Comparison of ENCODE assay signal across 8 cellular contexts in the genomic region with DNA sequence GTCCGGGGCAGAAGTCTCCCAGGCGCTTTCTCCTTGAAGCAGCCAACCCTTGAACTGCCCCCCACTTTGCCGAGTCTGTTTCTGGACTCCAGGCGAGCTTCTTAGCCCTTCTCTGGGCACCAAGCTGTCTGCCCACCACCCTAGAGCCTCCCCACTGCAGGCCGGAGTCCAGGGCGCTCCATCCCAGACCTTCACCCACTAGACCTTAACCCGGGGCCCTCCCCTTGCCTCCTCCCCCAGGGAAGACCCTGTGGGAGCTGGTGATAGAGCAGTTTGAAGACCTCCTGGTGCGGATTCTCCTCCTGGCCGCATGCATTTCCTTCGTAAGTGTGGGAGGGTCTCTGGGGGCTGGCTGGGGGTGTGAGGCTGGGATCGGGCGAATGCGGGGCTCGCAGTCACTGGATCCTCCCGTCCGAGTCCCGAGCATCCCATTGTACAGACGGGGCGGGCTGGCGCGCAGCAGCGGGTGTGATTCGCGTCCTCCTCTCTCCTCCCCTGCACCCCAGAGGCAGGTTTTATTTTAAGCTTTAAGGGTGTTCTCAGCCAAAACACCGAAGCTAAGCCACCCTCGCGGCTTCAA. TPM values are rescaled to one million over a fixed set of nuclear protein-coding genes. Genes with fewer than 3 reads are reported as not detected.
DNase-seq lines count a peak whose midpoint lies in the region; ATAC-seq and TF ChIP-seq lines count a peak whose summit lies in the region.

No MANE protein-coding gene starts in this region.

- no peak for TF ChIP-seq POLR2A in prostate gland (IDR thresholded peaks at IDR 0.05)

- under 1% methylated on average over 24 of the region's 27 CpGs for WGBS in prostate gland

- ATAC-seq in GM18502 (IDR thresholded peaks at IDR 0.05; ENCODE audit: poor library complexity, unreplicated experiment) = peak; percentile 39
- peak; percentile 47 for ATAC-seq in RWPE2 (ENCODE audit: low read depth)

- intact Hi-C loops in prostate gland (cut with DNase I) = no loop called here

- H3K27me3 ChIP-seq in RWPE2 (ENCODE audit: insufficient read depth, poor library complexity, severe bottlenecking) (no peaks in the 10 kb centered on the region), prostate gland (replicated peaks; ENCODE audit: insufficient read depth) (no peaks in the 10 kb centered on the region)

- H3K27ac ChIP-seq in RWPE2 (ENCODE audit: poor library complexity, severe bottlenecking) = no peak overlapping the region
- H3K27ac ChIP-seq in prostate gland = no peak overlapping the region

- peak overlapping the region; percentile 51 for H3K4me3 ChIP-seq in HFF-Myc (replicated peaks; ENCODE audit: low read depth, low read length)
- peak overlapping the region; percentile 63 for H3K4me3 ChIP-seq in RWPE2 (ENCODE audit: severe bottlenecking)
- H3K4me3 ChIP-seq in fibroblast of villous mesenchyme (ENCODE audit: low read depth, low read length) = peak overlapping the region; percentile 73
- peak overlapping the region; percentile 32 to 50 for H3K4me3 ChIP-seq in prostate gland

- no peak for DNase-seq in HFF-Myc (ENCODE audit: extremely low read depth, low read depth)
- DNase-seq in RWPE2 (ENCODE audit: low spot score) = no peak
- no peak for DNase-seq in fibroblast of villous mesenchyme (ENCODE audit: low read depth)
- no peak for DNase-seq in prostate gland (ENCODE audit: low spot score)
- no peak for DNase-seq in NCI-H82 (lab: John Stamatoyannopoulos, UW)
- DNase-seq in AG20443 (ENCODE audit: low spot score) = no peak
- DNase-seq in NCI-H526 (lab: John Stamatoyannopoulos, UW) = no peak

- peaks cover 4% of the 10 kb centered on the region for H3K4me1 ChIP-seq in RWPE2 (ENCODE audit: insufficient read depth, poor library complexity, severe bottlenecking)
- H3K4me1 ChIP-seq in prostate gland (replicated peaks) = peaks cover 5% of the 10 kb centered on the region

- H3K9me3 ChIP-seq in RWPE2 (ENCODE audit: severe bottlenecking) (no peaks in the 10 kb centered on the region), prostate gland (no peaks in the 10 kb centered on the region)

- no peaks in the 10 kb centered on the region; the same call in 1 of the 2 replicates for H3K36me3 ChIP-seq in RWPE2 (ENCODE audit: low read depth)
- H3K36me3 ChIP-seq in prostate gland = no peaks in the 10 kb centered on the region

- no peak for TF ChIP-seq CTCF in HFF-Myc (IDR thresholded peaks at IDR 0.05; ENCODE audit: low read depth, low read length, missing control alignments)
- TF ChIP-seq CTCF in RWPE2 (IDR thresholded peaks at IDR 0.05; ENCODE audit: poor library complexity, severe bottlenecking) = no peak
- TF ChIP-seq CTCF in fibroblast of villous mesenchyme (IDR thresholded peaks at IDR 0.05; ENCODE audit: insufficient read depth, low read depth, low read length) = no peak
- no peak for TF ChIP-seq CTCF in prostate gland (IDR thresholded peaks at IDR 0.05)

RNA-seq across cellular contexts. Expression of gene ATP2A1, which starts 1.1 kb away (rescaled TPM):
- total RNA-seq in fibroblast of villous mesenchyme (under 0.01 and 0.43 TPM in 2 replicates), prostate gland (1 to 10 TPM; 1.5 to 3.1 TPM)

RNA-seq across cellular contexts. Expression of gene SH2B1, which starts 15.7 kb away (rescaled TPM):
- total RNA-seq in fibroblast of villous mesenchyme (16.4 and 19.4 TPM in 2 replicates), prostate gland (10 to 100 TPM; 51.6 to 84.2 TPM)

RNA-seq across cellular contexts. Expression of gene TUFM, which starts 33.2 kb away (rescaled TPM):
- total RNA-seq in fibroblast of villous mesenchyme = 89.5 and 94.6 TPM in 2 replicates
- total RNA-seq in prostate gland = 100 to 1,000 TPM; 114 to 151 TPM

RNA-seq across cellular contexts. Expression of gene RABEP2, which starts 45.7 kb away (rescaled TPM):
- total RNA-seq in fibroblast of villous mesenchyme (29.4 and 35.4 TPM in 2 replicates), prostate gland (100 to 1,000 TPM; 128 to 139 TPM)

RNA-seq across cellular contexts. Expression of gene CD19, which starts 52.4 kb away (rescaled TPM):
- total RNA-seq in fibroblast of villous mesenchyme = not detected in 2 replicates
- total RNA-seq in prostate gland = under 1 TPM; 0.46 to 0.51 TPM
